Comparison of ENCODE assay signal across 19 cellular contexts in the genomic region with DNA sequence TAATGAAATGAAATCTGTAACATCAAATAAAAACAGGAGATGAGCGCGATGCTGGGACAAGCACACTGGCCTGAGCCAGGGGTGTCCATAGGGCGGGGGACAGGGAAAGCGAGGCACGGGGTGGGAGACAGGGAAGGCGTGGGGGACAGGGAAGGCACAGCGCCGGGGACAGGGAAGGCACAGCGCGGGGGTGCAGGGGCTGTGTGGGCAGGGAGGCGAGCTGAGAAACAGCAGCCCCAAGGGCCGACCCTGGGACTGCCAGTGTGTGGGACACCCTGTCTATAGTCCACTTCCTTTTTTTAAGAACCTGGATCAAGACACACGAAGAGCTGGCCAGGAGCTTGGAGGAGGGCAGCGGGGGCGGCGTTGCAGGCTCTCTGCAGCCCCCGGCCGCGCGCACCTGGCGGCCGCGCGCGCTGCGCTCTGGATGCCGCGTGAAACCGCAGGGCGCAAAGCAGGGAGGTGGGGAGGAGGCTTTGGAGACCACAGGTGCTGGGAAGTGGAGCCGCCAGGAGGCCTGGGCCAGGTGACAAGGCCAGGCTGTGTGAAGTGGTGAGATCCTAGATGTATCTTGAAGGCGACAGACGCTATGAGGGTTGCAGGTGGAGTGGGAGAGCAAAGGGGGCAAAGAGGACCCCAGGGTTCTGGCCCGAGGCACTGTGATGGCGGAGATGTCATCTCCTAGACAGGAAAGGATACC.
"Had no signal": no experiment of that assay in that cellular context is flagged by ENCODE, and none has a peak within 500 bp of the region (broad histone marks: within the 10 kb centered on the region; RNA-seq: fewer than 3 reads in every experiment).

No MANE protein-coding gene starts in this region.

- H2AFZ ChIP-seq: parathyroid adenoma had no signal

- H3K9ac ChIP-seq: parathyroid adenoma had no signal

- H3K36me3 Mint-ChIP-seq: memory B cell; naive thymus-derived CD8-positive, alpha-beta T cell had no signal

- H3K4me3 ChIP-seq: coronary artery, gastrocnemius medialis, heart left ventricle, thoracic aorta had no signal

- H3K27me3 ChIP-seq: gastrocnemius medialis had no signal

- H3K4me3 Mint-ChIP-seq: activated B cell treated with CpG ODN at 0.5 μM for 24 hours; activated CD4-positive, alpha-beta memory T cell treated with anti-CD3 and anti-CD28 coated beads, Interleukin-2, amount 10 ng/mL, durations not matched to agents 7 days and 5 days; activated T-cell treated with anti-CD3 and anti-CD28 coated beads, Interleukin-2, amount 50 U/mL, for 24 hours; central memory CD8-positive, alpha-beta T cell; memory B cell; naive thymus-derived CD8-positive, alpha-beta T cell; T-helper 2 cell treated with Interferon-gamma antibody and Interleukin-4, amounts not matched to agents 5 μg/mL and 100 μg/mL, for 36 hours had no signal

- H3K27ac Mint-ChIP-seq: activated B cell treated with CpG ODN at 0.5 μM for 24 hours; activated CD4-positive, alpha-beta memory T cell treated with anti-CD3 and anti-CD28 coated beads, Interleukin-2, amount 10 ng/mL, durations not matched to agents 7 days and 5 days; activated T-cell treated with anti-CD3 and anti-CD28 coated beads, Interleukin-2, amount 50 U/mL, for 24 hours; activated T-helper 2 cell treated with anti-CD3 and anti-CD28 coated beads, Interferon-gamma antibody, Interleukin-2, Interleukin-4, amounts not matched to agents 10 μg/mL and 5 μg/mL and 100 μg/mL, durations not matched to agents 14 hours and 24 hours and 36 hours; memory B cell; naive thymus-derived CD8-positive, alpha-beta T cell; T-helper 2 cell treated with Interferon-gamma antibody and Interleukin-4, amounts not matched to agents 5 μg/mL and 100 μg/mL, for 36 hours had no signal

- ATAC-seq: esophagus mucosa; gastrocnemius medialis; heart left ventricle; naive thymus-derived CD8-positive, alpha-beta T cell had no signal

- H3K9me3 Mint-ChIP-seq: activated B cell treated with CpG ODN at 0.5 μM for 24 hours; activated CD4-positive, alpha-beta memory T cell treated with anti-CD3 and anti-CD28 coated beads, Interleukin-2, amount 10 ng/mL, durations not matched to agents 7 days and 5 days; activated T-cell treated with anti-CD3 and anti-CD28 coated beads, Interleukin-2, amount 50 U/mL, for 24 hours; activated T-helper 2 cell treated with anti-CD3 and anti-CD28 coated beads, Interferon-gamma antibody, Interleukin-2, Interleukin-4, amounts not matched to agents 10 μg/mL and 5 μg/mL and 100 μg/mL, durations not matched to agents 14 hours and 24 hours and 36 hours; central memory CD8-positive, alpha-beta T cell; memory B cell; naive thymus-derived CD8-positive, alpha-beta T cell; T-helper 2 cell treated with Interferon-gamma antibody and Interleukin-4, amounts not matched to agents 5 μg/mL and 100 μg/mL, for 36 hours had no signal

- DNase-seq: activated B cell treated with CpG ODN at 0.5 μM for 24 hours; activated CD4-positive, alpha-beta memory T cell treated with anti-CD3 and anti-CD28 coated beads, Interleukin-2, amount 10 ng/mL, durations not matched to agents 7 days and 5 days; activated CD4-positive, alpha-beta T cell treated with anti-CD3 and anti-CD28 coated beads for 48 hours; activated naive CD4-positive, alpha-beta T cell treated with Interleukin-2 at 50 U/mL for 16 hours; activated T-cell treated with anti-CD3 and anti-CD28 coated beads, Interleukin-2, amount 50 U/mL, for 24 hours; anterior cingulate cortex; brain microvascular endothelial cell; gastrocnemius medialis; heart left ventricle; naive thymus-derived CD8-positive, alpha-beta T cell; stimulated activated naive CD4-positive, alpha-beta T cell treated with Interleukin-2 at 50 U/mL for 16 hours had no signal

- H3K4me1 Mint-ChIP-seq: central memory CD8-positive, alpha-beta T cell had no signal

- H3K36me3 ChIP-seq: brain microvascular endothelial cell, gastrocnemius medialis, heart left ventricle, thoracic aorta had no signal

- H3K27ac ChIP-seq: brain microvascular endothelial cell, coronary artery, gastrocnemius medialis, heart left ventricle, parathyroid adenoma, thoracic aorta had no signal

- H3K9me3 ChIP-seq: gastrocnemius medialis, heart left ventricle, thoracic aorta had no signal
